ENCODE assay signal across 35 cellular contexts in genomic region chr10:108363566-108363965, GRCh38.
"Had no signal": no experiment of that assay in that cellular context is flagged by ENCODE, and none has a peak within 500 bp of the region (broad histone marks: within the 10 kb centered on the region; RNA-seq: fewer than 3 reads in every experiment).

No MANE protein-coding gene starts in this region.

- H3K4me1 ChIP-seq: ascending aorta had no signal

- H3K9me3 Mint-ChIP-seq: activated B cell treated with CpG ODN at 0.5 μM for 24 hours; activated naive CD4-positive, alpha-beta T cell treated with anti-CD3 and anti-CD28 coated beads, Interleukin-2, amount 50 U/mL, for 24 hours; brain; T-helper 1 cell treated with Interleukin-12 subunit alpha and Interleukin-12 subunit beta and Interleukin-4 antibody, amounts not matched to agents 30 μg/mL and 1 μg/mL, for 36 hours had no signal

- H3K27me3 ChIP-seq: ascending aorta, cardiac muscle cell had no signal

- H3K9me3 ChIP-seq: ascending aorta had no signal

- H3K4me3 ChIP-seq: ascending aorta, cardiac muscle cell had no signal

- H3K27ac Mint-ChIP-seq: activated B cell treated with CpG ODN at 0.5 μM for 24 hours; activated CD4-positive, alpha-beta memory T cell treated with anti-CD3 and anti-CD28 coated beads for 36 hours; activated CD4-positive, alpha-beta T cell treated with anti-CD3 and anti-CD28 coated beads, Interleukin-2, amount 10 ng/mL, durations not matched to agents 24 days and 14 days; activated CD8-positive, alpha-beta memory T cell treated with anti-CD3 and anti-CD28 coated beads, Interleukin-2, amount 10 ng/mL, durations not matched to agents 7 days and 5 days; activated CD8-positive, alpha-beta T cell treated with anti-CD3 and anti-CD28 coated beads for 36 hours; activated naive CD4-positive, alpha-beta T cell treated with anti-CD3 and anti-CD28 coated beads, Interleukin-2, amount 10 ng/mL, durations not matched to agents 7 days and 5 days; activated naive CD4-positive, alpha-beta T cell treated with anti-CD3 and anti-CD28 coated beads, Interleukin-2, amount 50 U/mL, for 24 hours; activated naive CD8-positive, alpha-beta T cell; activated naive CD8-positive, alpha-beta T cell treated with anti-CD3 and anti-CD28 coated beads, Interleukin-2, amount 10 ng/mL, durations not matched to agents 7 days and 5 days; activated naive CD8-positive, alpha-beta T cell treated with anti-CD3 and anti-CD28 coated beads, Interleukin-2, amount 50 U/mL, for 24 hours; activated T-cell treated with anti-CD3 and anti-CD28 coated beads, Interleukin-2, amount 50 U/mL, for 24 hours; activated T-helper 2 cell treated with anti-CD3 and anti-CD28 coated beads, Interferon-gamma antibody, Interleukin-2, Interleukin-4, amounts not matched to agents 10 μg/mL and 5 μg/mL and 100 μg/mL, durations not matched to agents 14 hours and 24 hours and 36 hours; brain; T-helper 1 cell treated with Interleukin-12 subunit alpha and Interleukin-12 subunit beta and Interleukin-4 antibody, amounts not matched to agents 30 μg/mL and 1 μg/mL, for 36 hours; T-helper 2 cell treated with Interferon-gamma antibody and Interleukin-4, amounts not matched to agents 5 μg/mL and 100 μg/mL, for 36 hours had no signal

- DNase-seq: activated B cell treated with CpG ODN at 0.5 μM for 24 hours; activated CD4-positive, alpha-beta memory T cell treated with anti-CD3 and anti-CD28 coated beads for 36 hours; activated CD4-positive, alpha-beta T cell treated with anti-CD3 and anti-CD28 coated beads for 4 hours; activated CD4-positive, alpha-beta T cell treated with anti-CD3 and anti-CD28 coated beads, Interleukin-2, amount 10 ng/mL, durations not matched to agents 24 days and 14 days; activated CD4-positive, alpha-beta T cell treated with anti-CD3 and anti-CD28 coated beads, Interleukin-2, amount 50 U/mL, for 1 hour; activated CD4-positive, alpha-beta T cell treated with anti-CD3 and anti-CD28 coated beads, Interleukin-2, amount 50 U/mL, for 4 hours; activated CD4-positive, CD25-positive, alpha-beta regulatory T cell treated with anti-CD3 and anti-CD28 coated beads, Interleukin-2, amount 50 U/mL, for 72 hours; activated CD8-positive, alpha-beta memory T cell treated with anti-CD3 and anti-CD28 coated beads for 24 hours; activated CD8-positive, alpha-beta memory T cell treated with anti-CD3 and anti-CD28 coated beads, Interleukin-2, amount 10 ng/mL, durations not matched to agents 7 days and 5 days; activated CD8-positive, alpha-beta memory T cell treated with anti-CD3 and anti-CD28 coated beads, Interleukin-2, amount 50 U/mL, for 48 hours; activated CD8-positive, alpha-beta T cell treated with anti-CD3 and anti-CD28 coated beads for 36 hours; activated effector memory CD4-positive, alpha-beta T cell treated with Interleukin-2 at 50 U/mL for 16 hours; activated gamma-delta T cell; activated naive CD4-positive, alpha-beta T cell treated with anti-CD3 and anti-CD28 coated beads, Interleukin-2, amount 10 ng/mL, durations not matched to agents 7 days and 5 days; activated naive CD4-positive, alpha-beta T cell treated with Interleukin-2 at 50 U/mL for 16 hours; activated naive CD8-positive, alpha-beta T cell treated with anti-CD3 and anti-CD28 coated beads, Interleukin-2, amount 10 ng/mL, durations not matched to agents 7 days and 5 days; activated naive CD8-positive, alpha-beta T cell treated with anti-CD3 and anti-CD28 coated beads, Interleukin-2, amount 50 U/mL, for 24 hours; activated T-cell treated with anti-CD3 and anti-CD28 coated beads, Interleukin-2, amount 50 U/mL, for 24 hours; activated T-cell treated with anti-CD3 and anti-CD28 coated beads, Interleukin-2, amount 50 U/mL, for 48 hours; amygdala; anterior cingulate cortex; caudate nucleus; cerebellar nuclear complex; T-helper 2 cell; T-helper 9 cell had no signal

- H3K27me3 Mint-ChIP-seq: activated B cell treated with CpG ODN at 0.5 μM for 24 hours; activated CD4-positive, alpha-beta memory T cell treated with anti-CD3 and anti-CD28 coated beads for 36 hours; activated CD4-positive, alpha-beta T cell treated with anti-CD3 and anti-CD28 coated beads, Interleukin-2, amount 10 ng/mL, durations not matched to agents 24 days and 14 days; activated CD8-positive, alpha-beta memory T cell treated with anti-CD3 and anti-CD28 coated beads, Interleukin-2, amount 10 ng/mL, durations not matched to agents 7 days and 5 days; activated CD8-positive, alpha-beta T cell treated with anti-CD3 and anti-CD28 coated beads for 36 hours; activated naive CD4-positive, alpha-beta T cell treated with anti-CD3 and anti-CD28 coated beads, Interleukin-2, amount 10 ng/mL, durations not matched to agents 7 days and 5 days; activated naive CD4-positive, alpha-beta T cell treated with anti-CD3 and anti-CD28 coated beads, Interleukin-2, amount 50 U/mL, for 24 hours; activated naive CD8-positive, alpha-beta T cell; activated naive CD8-positive, alpha-beta T cell treated with anti-CD3 and anti-CD28 coated beads, Interleukin-2, amount 10 ng/mL, durations not matched to agents 7 days and 5 days; activated naive CD8-positive, alpha-beta T cell treated with anti-CD3 and anti-CD28 coated beads, Interleukin-2, amount 50 U/mL, for 24 hours; activated T-cell treated with anti-CD3 and anti-CD28 coated beads, Interleukin-2, amount 50 U/mL, for 24 hours; brain; central memory CD8-positive, alpha-beta T cell had no signal

- ATAC-seq: activated CD8-positive, alpha-beta memory T cell treated with anti-CD3 and anti-CD28 coated beads, Interleukin-2, amount 10 ng/mL, durations not matched to agents 7 days and 5 days; activated CD8-positive, alpha-beta T cell treated with anti-CD3 and anti-CD28 coated beads for 36 hours; activated naive CD8-positive, alpha-beta T cell treated with anti-CD3 and anti-CD28 coated beads, Interleukin-2, amount 50 U/mL, for 24 hours had no signal

- H3K36me3 Mint-ChIP-seq: activated CD4-positive, alpha-beta memory T cell treated with anti-CD3 and anti-CD28 coated beads for 36 hours; activated CD8-positive, alpha-beta memory T cell treated with anti-CD3 and anti-CD28 coated beads, Interleukin-2, amount 10 ng/mL, durations not matched to agents 7 days and 5 days; activated naive CD4-positive, alpha-beta T cell treated with anti-CD3 and anti-CD28 coated beads, Interleukin-2, amount 10 ng/mL, durations not matched to agents 7 days and 5 days; activated naive CD4-positive, alpha-beta T cell treated with anti-CD3 and anti-CD28 coated beads, Interleukin-2, amount 50 U/mL, for 24 hours; activated naive CD8-positive, alpha-beta T cell; activated naive CD8-positive, alpha-beta T cell treated with anti-CD3 and anti-CD28 coated beads, Interleukin-2, amount 10 ng/mL, durations not matched to agents 7 days and 5 days; brain had no signal

- H3K4me3 Mint-ChIP-seq: activated B cell treated with CpG ODN at 0.5 μM for 24 hours; activated CD4-positive, alpha-beta memory T cell treated with anti-CD3 and anti-CD28 coated beads for 36 hours; activated CD4-positive, alpha-beta T cell treated with anti-CD3 and anti-CD28 coated beads, Interleukin-2, amount 10 ng/mL, durations not matched to agents 24 days and 14 days; activated CD8-positive, alpha-beta memory T cell treated with anti-CD3 and anti-CD28 coated beads, Interleukin-2, amount 10 ng/mL, durations not matched to agents 7 days and 5 days; activated CD8-positive, alpha-beta T cell treated with anti-CD3 and anti-CD28 coated beads for 36 hours; activated naive CD4-positive, alpha-beta T cell treated with anti-CD3 and anti-CD28 coated beads, Interleukin-2, amount 10 ng/mL, durations not matched to agents 7 days and 5 days; activated naive CD4-positive, alpha-beta T cell treated with anti-CD3 and anti-CD28 coated beads, Interleukin-2, amount 50 U/mL, for 24 hours; activated naive CD8-positive, alpha-beta T cell; activated naive CD8-positive, alpha-beta T cell treated with anti-CD3 and anti-CD28 coated beads, Interleukin-2, amount 10 ng/mL, durations not matched to agents 7 days and 5 days; activated naive CD8-positive, alpha-beta T cell treated with anti-CD3 and anti-CD28 coated beads, Interleukin-2, amount 50 U/mL, for 24 hours; activated T-cell treated with anti-CD3 and anti-CD28 coated beads, Interleukin-2, amount 50 U/mL, for 24 hours; brain; central memory CD8-positive, alpha-beta T cell; T-helper 1 cell treated with Interleukin-12 subunit alpha and Interleukin-12 subunit beta and Interleukin-4 antibody, amounts not matched to agents 30 μg/mL and 1 μg/mL, for 36 hours; T-helper 2 cell treated with Interferon-gamma antibody and Interleukin-4, amounts not matched to agents 5 μg/mL and 100 μg/mL, for 36 hours had no signal

- H3K36me3 ChIP-seq: ascending aorta, cardiac muscle cell had no signal

- H3K27ac ChIP-seq: ascending aorta, cardiac muscle cell, VCaP had no signal

- H3K4me1 Mint-ChIP-seq: activated B cell treated with CpG ODN at 0.5 μM for 24 hours; activated CD4-positive, alpha-beta T cell treated with anti-CD3 and anti-CD28 coated beads, Interleukin-2, amount 10 ng/mL, durations not matched to agents 24 days and 14 days; activated CD8-positive, alpha-beta memory T cell treated with anti-CD3 and anti-CD28 coated beads, Interleukin-2, amount 10 ng/mL, durations not matched to agents 7 days and 5 days; activated naive CD4-positive, alpha-beta T cell treated with anti-CD3 and anti-CD28 coated beads, Interleukin-2, amount 10 ng/mL, durations not matched to agents 7 days and 5 days; activated naive CD4-positive, alpha-beta T cell treated with anti-CD3 and anti-CD28 coated beads, Interleukin-2, amount 50 U/mL, for 24 hours; activated naive CD8-positive, alpha-beta T cell treated with anti-CD3 and anti-CD28 coated beads, Interleukin-2, amount 10 ng/mL, durations not matched to agents 7 days and 5 days; activated naive CD8-positive, alpha-beta T cell treated with anti-CD3 and anti-CD28 coated beads, Interleukin-2, amount 50 U/mL, for 24 hours; brain; central memory CD8-positive, alpha-beta T cell had no signal
